Comparison of ENCODE assay signal across 30 cellular contexts in the genomic region with DNA sequence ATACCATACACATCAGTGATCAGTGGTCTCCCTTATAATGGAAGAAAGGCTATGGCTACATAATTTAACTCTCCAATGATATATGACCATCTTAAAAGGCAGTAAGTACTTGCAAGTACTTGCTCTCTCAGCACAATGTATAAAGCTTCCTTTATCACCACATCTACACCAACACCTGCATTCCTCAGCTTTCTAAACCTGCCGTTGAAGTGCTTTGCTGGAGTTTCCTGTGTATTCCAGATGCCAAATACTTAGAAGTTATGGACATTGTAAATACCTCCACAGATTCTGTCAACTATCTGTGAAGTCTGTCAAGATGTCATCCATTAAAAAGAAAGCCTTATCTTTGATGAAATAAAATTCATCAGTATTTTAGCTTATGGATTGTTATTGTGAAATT.
"Had no signal": no experiment of that assay in that cellular context is flagged by ENCODE, and none has a peak within 500 bp of the region (broad histone marks: within the 10 kb centered on the region; RNA-seq: fewer than 3 reads in every experiment).

No MANE protein-coding gene starts in this region.

- H3K27ac ChIP-seq: ascending aorta, breast epithelium, cardiac muscle cell, colonic mucosa, dorsolateral prefrontal cortex, esophagus muscularis mucosa, foreskin keratinocyte, gastrocnemius medialis had no signal

- H3K27ac Mint-ChIP-seq: activated CD4-positive, alpha-beta memory T cell treated with anti-CD3 and anti-CD28 coated beads, Interleukin-2, amount 10 ng/mL, durations not matched to agents 7 days and 5 days; activated CD4-positive, alpha-beta T cell treated with anti-CD3 and anti-CD28 coated beads, Interleukin-2, amount 10 ng/mL, durations not matched to agents 7 days and 5 days; activated naive CD4-positive, alpha-beta T cell treated with anti-CD3 and anti-CD28 coated beads, Interleukin-2, amount 10 ng/mL, durations not matched to agents 7 days and 5 days; activated naive CD4-positive, alpha-beta T cell treated with anti-CD3 and anti-CD28 coated beads, Interleukin-2, amount 50 U/mL, for 72 hours; activated naive CD8-positive, alpha-beta T cell treated with anti-CD3 and anti-CD28 coated beads, Interleukin-2, amount 10 ng/mL, durations not matched to agents 7 days and 5 days; activated T-cell treated with anti-CD3 and anti-CD28 coated beads, Interleukin-2, amount 50 U/mL, for 24 hours; activated T-cell treated with anti-CD3 and anti-CD28 coated beads, Interleukin-2, amount 50 U/mL, for 72 hours; brain; dendritic cell treated with granulocyte-macrophage colony-stimulating factor and Interleukin-4, amounts not matched to agents 40 ng/mL and 50 ng/mL, for 4 days had no signal

- H3K4me3 ChIP-seq: ascending aorta, breast epithelium, cardiac muscle cell, colonic mucosa, dorsolateral prefrontal cortex, esophagus muscularis mucosa, gastrocnemius medialis had no signal

- H3K4me1 ChIP-seq: ascending aorta, breast epithelium, colonic mucosa, esophagus muscularis mucosa, foreskin keratinocyte, gastrocnemius medialis had no signal

- H3K4me1 Mint-ChIP-seq: activated CD4-positive, alpha-beta memory T cell treated with anti-CD3 and anti-CD28 coated beads, Interleukin-2, amount 10 ng/mL, durations not matched to agents 7 days and 5 days; activated CD4-positive, alpha-beta T cell treated with anti-CD3 and anti-CD28 coated beads, Interleukin-2, amount 10 ng/mL, durations not matched to agents 7 days and 5 days; activated naive CD4-positive, alpha-beta T cell treated with anti-CD3 and anti-CD28 coated beads, Interleukin-2, amount 10 ng/mL, durations not matched to agents 7 days and 5 days; activated naive CD8-positive, alpha-beta T cell treated with anti-CD3 and anti-CD28 coated beads, Interleukin-2, amount 10 ng/mL, durations not matched to agents 7 days and 5 days; brain had no signal

- H3K9me3 Mint-ChIP-seq: activated CD4-positive, alpha-beta T cell treated with anti-CD3 and anti-CD28 coated beads, Interleukin-2, amount 10 ng/mL, durations not matched to agents 7 days and 5 days; activated naive CD8-positive, alpha-beta T cell treated with anti-CD3 and anti-CD28 coated beads, Interleukin-2, amount 10 ng/mL, durations not matched to agents 7 days and 5 days; brain; dendritic cell treated with granulocyte-macrophage colony-stimulating factor and Interleukin-4, amounts not matched to agents 40 ng/mL and 50 ng/mL, for 4 days had no signal

- H3K9me3 ChIP-seq: ascending aorta, breast epithelium, colonic mucosa, esophagus muscularis mucosa, gastrocnemius medialis had no signal

- H3K27me3 ChIP-seq: ascending aorta, breast epithelium, cardiac muscle cell, colonic mucosa, esophagus muscularis mucosa, foreskin keratinocyte, gastrocnemius medialis had no signal

- ATAC-seq: activated naive CD4-positive, alpha-beta T cell treated with anti-CD3 and anti-CD28 coated beads, Interleukin-2, amount 50 U/mL, for 72 hours; activated T-cell treated with anti-CD3 and anti-CD28 coated beads, Interleukin-2, amount 50 U/mL, for 72 hours; foreskin keratinocyte; gastrocnemius medialis had no signal

- H3K36me3 Mint-ChIP-seq: activated naive CD4-positive, alpha-beta T cell treated with anti-CD3 and anti-CD28 coated beads, Interleukin-2, amount 10 ng/mL, durations not matched to agents 7 days and 5 days; activated naive CD4-positive, alpha-beta T cell treated with anti-CD3 and anti-CD28 coated beads, Interleukin-2, amount 50 U/mL, for 72 hours; activated naive CD8-positive, alpha-beta T cell treated with anti-CD3 and anti-CD28 coated beads, Interleukin-2, amount 10 ng/mL, durations not matched to agents 7 days and 5 days; brain had no signal

- H3K27me3 Mint-ChIP-seq: activated CD4-positive, alpha-beta memory T cell treated with anti-CD3 and anti-CD28 coated beads, Interleukin-2, amount 10 ng/mL, durations not matched to agents 7 days and 5 days; activated CD4-positive, alpha-beta T cell treated with anti-CD3 and anti-CD28 coated beads, Interleukin-2, amount 10 ng/mL, durations not matched to agents 7 days and 5 days; activated naive CD4-positive, alpha-beta T cell treated with anti-CD3 and anti-CD28 coated beads, Interleukin-2, amount 10 ng/mL, durations not matched to agents 7 days and 5 days; activated naive CD8-positive, alpha-beta T cell treated with anti-CD3 and anti-CD28 coated beads, Interleukin-2, amount 10 ng/mL, durations not matched to agents 7 days and 5 days; activated T-cell treated with anti-CD3 and anti-CD28 coated beads, Interleukin-2, amount 50 U/mL, for 24 hours; brain; dendritic cell treated with granulocyte-macrophage colony-stimulating factor and Interleukin-4, amounts not matched to agents 40 ng/mL and 50 ng/mL, for 4 days had no signal

- H3K36me3 ChIP-seq: ascending aorta, breast epithelium, cardiac muscle cell, colonic mucosa, esophagus muscularis mucosa, gastrocnemius medialis had no signal

- DNase-seq: activated CD4-positive, alpha-beta memory T cell treated with anti-CD3 and anti-CD28 coated beads, Interleukin-2, amount 10 ng/mL, durations not matched to agents 7 days and 5 days; activated CD4-positive, alpha-beta T cell treated with anti-CD3 and anti-CD28 coated beads for 1 hour; activated CD4-positive, alpha-beta T cell treated with anti-CD3 and anti-CD28 coated beads for 4 hours; activated CD4-positive, alpha-beta T cell treated with anti-CD3 and anti-CD28 coated beads, Interleukin-2, amount 10 ng/mL, durations not matched to agents 7 days and 5 days; activated CD4-positive, alpha-beta T cell treated with anti-CD3 and anti-CD28 coated beads, Interleukin-2, amount 50 U/mL, for 4 hours; activated CD8-positive, alpha-beta memory T cell treated with anti-CD3 and anti-CD28 coated beads, Interleukin-2, amount 50 U/mL, for 48 hours; activated gamma-delta T cell; activated naive CD4-positive, alpha-beta T cell; activated naive CD4-positive, alpha-beta T cell treated with anti-CD3 and anti-CD28 coated beads, Interleukin-2, amount 10 ng/mL, durations not matched to agents 7 days and 5 days; activated naive CD8-positive, alpha-beta T cell treated with anti-CD3 and anti-CD28 coated beads, Interleukin-2, amount 10 ng/mL, durations not matched to agents 7 days and 5 days; activated T-cell treated with anti-CD3 and anti-CD28 coated beads for 4 hours; activated T-cell treated with anti-CD3 and anti-CD28 coated beads, Interleukin-2, amount 50 U/mL, for 24 hours; activated T-cell treated with anti-CD3 and anti-CD28 coated beads, Interleukin-2, amount 50 U/mL, for 72 hours; central memory CD4-positive, alpha-beta T cell; cerebellar nuclear complex; colonic mucosa; dorsolateral prefrontal cortex; effector memory CD4-positive, alpha-beta T cell; erythroblast; foreskin keratinocyte; gastrocnemius medialis; glutamatergic neuron; T-helper 2 cell had no signal

- H3K4me3 Mint-ChIP-seq: activated CD4-positive, alpha-beta memory T cell treated with anti-CD3 and anti-CD28 coated beads, Interleukin-2, amount 10 ng/mL, durations not matched to agents 7 days and 5 days; activated CD4-positive, alpha-beta T cell treated with anti-CD3 and anti-CD28 coated beads, Interleukin-2, amount 10 ng/mL, durations not matched to agents 7 days and 5 days; activated naive CD4-positive, alpha-beta T cell treated with anti-CD3 and anti-CD28 coated beads, Interleukin-2, amount 10 ng/mL, durations not matched to agents 7 days and 5 days; activated naive CD8-positive, alpha-beta T cell treated with anti-CD3 and anti-CD28 coated beads, Interleukin-2, amount 10 ng/mL, durations not matched to agents 7 days and 5 days; activated T-cell treated with anti-CD3 and anti-CD28 coated beads, Interleukin-2, amount 50 U/mL, for 24 hours; activated T-cell treated with anti-CD3 and anti-CD28 coated beads, Interleukin-2, amount 50 U/mL, for 72 hours; brain; dendritic cell treated with granulocyte-macrophage colony-stimulating factor and Interleukin-4, amounts not matched to agents 40 ng/mL and 50 ng/mL, for 4 days had no signal
